Comparison of ENCODE assay signal across 1 cellular context in genomic region chr11:12386745-12387144, GRCh38.
TF ChIP-seq lines count a peak whose summit lies in the region.

No MANE protein-coding gene starts in this region.

TF ChIP-seq in SK-N-SH treated with all-trans-retinoic acid at 6 μM for 48 hours, 23 proteins besides CTCF, POLR2A, EP300 and RAD21 (continued from another document):
- no peak for TF ChIP-seq PATZ1 (CRISPR knock-in tag; IDR thresholded peaks at IDR 0.05; ENCODE audit: borderline replicate concordance)
- no peak for TF ChIP-seq TSHZ2 (CRISPR knock-in tag; IDR thresholded peaks at IDR 0.05)
- no peak for TF ChIP-seq ZFP30 (CRISPR knock-in tag; IDR thresholded peaks at IDR 0.05)
- TF ChIP-seq CREB5 (CRISPR knock-in tag; IDR thresholded peaks at IDR 0.05; ENCODE audit: low read depth), result no peak
